Comparison of ENCODE assay signal across 19 cellular contexts in the genomic region with DNA sequence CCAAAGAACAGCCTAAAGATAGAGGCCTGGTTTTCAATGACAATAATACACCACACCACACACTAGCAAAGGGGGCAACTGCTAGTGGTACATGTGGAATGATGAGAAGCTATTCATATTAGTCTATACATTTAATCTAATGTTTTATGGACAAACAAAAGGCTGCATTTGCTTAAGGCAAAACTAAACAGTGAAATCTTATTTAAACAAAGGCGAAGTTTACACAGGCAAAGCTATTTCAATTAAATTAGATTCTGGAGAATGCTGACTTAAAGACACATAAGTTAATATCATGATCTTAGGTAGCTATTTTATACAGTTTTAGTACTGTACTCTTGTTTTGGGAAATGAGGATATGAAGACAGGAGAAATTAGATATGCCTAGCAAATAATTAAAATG. TPM values are rescaled to one million over a fixed set of nuclear protein-coding genes. Genes with fewer than 3 reads are reported as not detected.
DNase-seq lines count a peak whose midpoint lies in the region; ATAC-seq and TF ChIP-seq lines count a peak whose summit lies in the region.
"Had no signal": no experiment of that assay in that cellular context is flagged by ENCODE, and none has a peak within 500 bp of the region (broad histone marks: within the 10 kb centered on the region; RNA-seq: fewer than 3 reads in every experiment).

No MANE protein-coding gene starts in this region.

- peak overlapping the region; percentile 3; the same call in 1 of the 2 replicates for H3K4me3 ChIP-seq in LNCaP clone FGC (ENCODE audit: low read depth, low read length)
- H3K4me3 ChIP-seq: A549 had no signal

- DNase-seq in LNCaP clone FGC (ENCODE audit: low read depth), result peak; percentile 72
- peak; percentile 78 for DNase-seq in NCI-H526 treated with DMSO at 0.1 percent for 48 hours (lab: John Stamatoyannopoulos, UW)
- DNase-seq in left colon, result no peak
- DNase-seq in NCI-H2171 treated with DMSO at 0.1 percent for 48 hours (lab: John Stamatoyannopoulos, UW), result no peak
- DNase-seq in NCI-H2227 treated with DMSO at 0.1 percent for 48 hours (lab: John Stamatoyannopoulos, UW), result no peak
- DNase-seq in activated T-cell treated with anti-CD3 and anti-CD28 coated beads, Interleukin-2, amount 50 U/mL, for 4 hours, result no peak
- DNase-seq: AML-193; Caco-2; CD4-positive, alpha-beta T cell; DMS79 treated with DMSO at 0.1 percent for 48 hours; GF-D8; GOT3; H7; HFFc6 had no signal

- H3K4me1 Mint-ChIP-seq in activated T-cell treated with anti-CD3 and anti-CD28 coated beads, Interleukin-2, amount 50 U/mL, for 4 hours (ENCODE audit: low read depth), result no peaks in the 10 kb centered on the region
- H3K4me1 Mint-ChIP-seq: IgD-negative memory B cell had no signal

- peak; percentile 22 for ATAC-seq in left colon
- no peak for ATAC-seq in activated T-cell treated with anti-CD3 and anti-CD28 coated beads, Interleukin-2, amount 50 U/mL, for 4 hours
- ATAC-seq: A549, HCT116, HepG2 had no signal

- intact Hi-C loops in left colon (cut with DNase I, micrococcal nuclease), result no loop called here

- H3K9me3 Mint-ChIP-seq in activated T-cell treated with anti-CD3 and anti-CD28 coated beads, Interleukin-2, amount 50 U/mL, for 4 hours, result no peaks in the 10 kb centered on the region
- H3K9me3 Mint-ChIP-seq: CD4-positive, alpha-beta T cell; HFFc6; IgD-negative memory B cell had no signal

- H3K4me3 Mint-ChIP-seq in activated T-cell treated with anti-CD3 and anti-CD28 coated beads, Interleukin-2, amount 50 U/mL, for 4 hours, result no peak overlapping the region
- H3K4me3 Mint-ChIP-seq: CD4-positive, alpha-beta T cell; HFFc6; IgD-negative memory B cell had no signal

- H3K27ac ChIP-seq in 22Rv1, result peak overlapping the region; percentile 87
- H3K27ac ChIP-seq: A549 had no signal

- no peaks in the 10 kb centered on the region for H3K27me3 Mint-ChIP-seq in activated T-cell treated with anti-CD3 and anti-CD28 coated beads, Interleukin-2, amount 50 U/mL, for 4 hours (ENCODE audit: low read depth)
- H3K27me3 Mint-ChIP-seq: CD4-positive, alpha-beta T cell; IgD-negative memory B cell had no signal

- H3K36me3 Mint-ChIP-seq in activated T-cell treated with anti-CD3 and anti-CD28 coated beads, Interleukin-2, amount 50 U/mL, for 4 hours (ENCODE audit: insufficient read depth), result peaks cover 26% of the 10 kb centered on the region

- TF ChIP-seq CTCF in 22Rv1 (IDR thresholded peaks at IDR 0.05) (no peak), LNCaP clone FGC (IDR thresholded peaks at IDR 0.05; ENCODE audit: control insufficient read depth, extremely low read depth, insufficient read depth) (no peak)

RNA-seq across cellular contexts. Expression of gene SIM1, which starts 53.9 kb away (rescaled TPM):
- not detected for total RNA-seq in left colon
- total RNA-seq in activated T-cell treated with anti-CD3 and anti-CD28 coated beads, Interleukin-2, amount 50 U/mL, for 4 hours, result not detected
- total RNA-seq: Caco-2; CD4-positive, alpha-beta T cell; HepG2 had no signal

Comparison
In these comparisons a context has a peak if more than half of its experiments do, and no peak if none do; other contexts are left out.
1. DNase-seq: peak in LNCaP clone FGC (single experiment) and NCI-H526 treated with DMSO at 0.1 percent for 48 hours (single experiment); none in left colon (0 of 2), NCI-H2171 treated with DMSO at 0.1 percent for 48 hours (single experiment), NCI-H2227 treated with DMSO at 0.1 percent for 48 hours (single experiment) and activated T-cell treated with anti-CD3 and anti-CD28 coated beads, Interleukin-2, amount 50 U/mL, for 4 hours (single experiment).